ENCODE assay signal across 11 cellular contexts in genomic region chr3:123688241-123688747, GRCh38.
DNase-seq lines count a peak whose midpoint lies in the region; ATAC-seq, FAIRE-seq and TF ChIP-seq lines count a peak whose summit lies in the region.
"Had no signal": no experiment of that assay in that cellular context is flagged by ENCODE, and none has a peak within 500 bp of the region (broad histone marks: within the 10 kb centered on the region; RNA-seq: fewer than 3 reads in every experiment).

No MANE protein-coding gene starts in this region.

- intact Hi-C loops in colonic mucosa (cut with DNase I): no loop called here

- H4K8ac ChIP-seq in H1 (ENCODE audit: extremely low read depth, insufficient read depth, low read length): no peak overlapping the region

- no peak overlapping the region for H3K18ac ChIP-seq in H1 (ENCODE audit: extremely low read depth, low read length)

- no peak overlapping the region for H2AFZ ChIP-seq in H1 (ENCODE audit: low read length)

- H3K23me2 ChIP-seq in H1 (ENCODE audit: low read depth, low read length): no peaks in the 10 kb centered on the region

- H3K36me3 ChIP-seq in H1 (ENCODE audit: control insufficient read depth in 2 of 4, insufficient read depth in 4 of 4, low read length in 3 of 4) (peaks cover 0 to 3% (median 0%) of the 10 kb centered on the region in 4 experiments; a peak in 1 of 8 replicates), colonic mucosa (no peaks in the 10 kb centered on the region)

- no peak overlapping the region for H3K56ac ChIP-seq in H1 (replicated peaks; ENCODE audit: insufficient read length, low read depth, low read length)

- TF ChIP-seq CTCF in AG04449 (IDR thresholded peaks at IDR 0.05; ENCODE audit: insufficient read depth, low read length, missing control alignments): no peak
- no peak for TF ChIP-seq CTCF in H1 (IDR thresholded peaks at IDR 0.05; ENCODE audit: control extremely low read depth in 1 of 3, insufficient read depth in 1 of 3, low read depth in 1 of 3, low read length in 3 of 3)
- no peak for TF ChIP-seq CTCF in colonic mucosa (IDR thresholded peaks at IDR 0.05)

- TF ChIP-seq EP300 in H1 (IDR thresholded peaks at IDR 0.05; ENCODE audit: borderline replicate concordance in 1 of 2, low read depth in 2 of 2, low read length in 2 of 2): no peak

- TF ChIP-seq POLR2A in H1 (IDR thresholded peaks at IDR 0.05; ENCODE audit: control extremely low read depth in 1 of 2, low read depth in 2 of 2, low read length in 2 of 2): no peak

- no peak overlapping the region for H2AK5ac ChIP-seq in H1 (ENCODE audit: low read depth, low read length)

- no peak for TF ChIP-seq RAD21 in H1 (IDR thresholded peaks at IDR 0.05 in 1 of 2, conservative IDR thresholded peaks at IDR 0.05 in 1 of 2; ENCODE audit: low read depth in 2 of 2, low read length in 2 of 2)

- no peaks in the 10 kb centered on the region; the same call in 1 of the 2 replicates for H3K79me1 ChIP-seq in H1 (ENCODE audit: low read depth, low read length)

- 90% methylated on average over 4 of the region's 4 CpGs; no CpG with 5 or more reads in 1 of the 2 experiments for WGBS in H1 (ENCODE audit: extremely low coverage in 1 of 2, insufficient coverage in 1 of 2, insufficient read length in 1 of 2, insufficient replicate concordance in 2 of 2, low coverage in 1 of 2, low lambda C conversion rate in 2 of 2, missing lambda C conversion rate in 1 of 2), 2 experiments

- no peak overlapping the region for H3K14ac ChIP-seq in H1 (ENCODE audit: insufficient read length)

- H3K9me3 ChIP-seq in H1 (ENCODE audit: insufficient read depth in 2 of 2, low read depth in 1 of 2, low read length in 1 of 2): no peaks in the 10 kb centered on the region; a peak in 1 of 4 replicates
- no peaks in the 10 kb centered on the region for H3K9me3 ChIP-seq in colonic mucosa

- H3K27ac ChIP-seq in H1 (ENCODE audit: low read depth, low read length) (no peak overlapping the region), colonic mucosa (no peak overlapping the region)

- no peak overlapping the region for H4K91ac ChIP-seq in H1 (replicated peaks; ENCODE audit: insufficient read length, low read length)

- H3K9ac ChIP-seq in H1 (replicated peaks in 1 of 4; ENCODE audit: extremely low read depth in 1 of 4, low read depth in 3 of 4, low read length in 3 of 4) (no peak overlapping the region), colonic mucosa (ENCODE audit: low read depth in 2 of 2, low read length in 2 of 2) (no peak overlapping the region)

- H3K79me2 ChIP-seq in H1 (ENCODE audit: control insufficient read depth in 1 of 2, insufficient read depth in 2 of 2, low read length in 2 of 2): no peaks in the 10 kb centered on the region

- no peak overlapping the region for H3K4ac ChIP-seq in H1 (replicated peaks; ENCODE audit: insufficient read length, low read depth, low read length)

- H3K4me3 ChIP-seq in AG04449 (ENCODE audit: low read depth, low read length): no peak overlapping the region
- no peak overlapping the region for H3K4me3 ChIP-seq in H1 (ENCODE audit: extremely low read depth in 1 of 4, insufficient read depth in 2 of 4, low read depth in 3 of 4, low read length in 4 of 4)
- H3K4me3 ChIP-seq in colonic mucosa: no peak overlapping the region

- H2BK15ac ChIP-seq in H1 (ENCODE audit: low read length): no peak overlapping the region

- FAIRE-seq in H1 (lab: Jason Lieb, UNC): no peak
- FAIRE-seq: keratinocyte had no signal

- no peak overlapping the region for H3K4me2 ChIP-seq in H1 (ENCODE audit: insufficient read depth in 1 of 2, low read depth in 2 of 2, low read length in 2 of 2)

- H4K20me1 ChIP-seq in H1 (replicated peaks in 1 of 2; ENCODE audit: control insufficient read depth in 1 of 2, insufficient read depth in 2 of 2, low read length in 2 of 2): no peaks in the 10 kb centered on the region

- H3K27me3 ChIP-seq in H1 (replicated peaks in 1 of 4; ENCODE audit: control insufficient read depth in 3 of 4, extremely low read depth in 1 of 4, insufficient read depth in 3 of 4, low read length in 3 of 4): no peaks in the 10 kb centered on the region; a peak in 1 of 7 replicates
- H3K27me3 ChIP-seq in colonic mucosa: no peaks in the 10 kb centered on the region

- no peak overlapping the region for H2BK12ac ChIP-seq in H1 (ENCODE audit: low read depth, low read length)

- DNase-seq in AG04449 (ENCODE audit: low read depth, low spot score) (peak; percentile 86), MV-4-11 (lab: John Stamatoyannopoulos, UW) (peak; percentile 22), H1 (ENCODE audit: low read depth in 1 of 2, low spot score in 2 of 2) (no peak), non-pigmented ciliary epithelial cell (ENCODE audit: low read depth) (peak; percentile 97), colonic mucosa (no peak)
- DNase-seq in activated effector memory CD4-positive, alpha-beta T cell treated with Interleukin-2 at 50 U/mL for 16 hours: no peak
- no peak for DNase-seq in activated CD4-positive, alpha-beta T cell treated with anti-CD3 and anti-CD28 coated beads for 48 hours
- DNase-seq: activated naive CD8-positive, alpha-beta T cell treated with anti-CD3 and anti-CD28 coated beads, Interleukin-2, amount 10 ng/mL, durations not matched to agents 7 days and 5 days; C1 segment of cervical spinal cord had no signal

- no peak for ATAC-seq in HG02763 (IDR thresholded peaks at IDR 0.05; ENCODE audit: unreplicated experiment)

- H2BK20ac ChIP-seq in H1 (ENCODE audit: low read length): no peak overlapping the region

- no peak overlapping the region for H2BK120ac ChIP-seq in H1 (replicated peaks; ENCODE audit: low read depth, low read length)

- no peak overlapping the region for H4K5ac ChIP-seq in H1 (ENCODE audit: insufficient read length, low read depth, low read length)

- POLR2A ChIA-PET in AG04449 (lab: Yijun Ruan, JAX) (interaction anchor here (0.7 to 1.0 kb wide), 4 partner anchors 10 to 35 kb away, joined by 3 to 4 read pairs (median 3); no protein-coding TSS in a partner anchor), H1 (lab: Charles Lee; ENCODE audit: partially characterized antibody) (interaction anchor here (1.3 to 2.2 kb wide), 2 partner anchors 18 to 24 kb away, joined by 3 to 5 read pairs; no protein-coding TSS in a partner anchor)

- peak overlapping the region; percentile 44; the same call in 1 of the 2 replicates for H2BK5ac ChIP-seq in H1 (ENCODE audit: low read depth, low read length)

- H3K23ac ChIP-seq in H1 (ENCODE audit: insufficient read length): no peak overlapping the region

- H3K4me1 ChIP-seq in H1 (replicated peaks in 1 of 4; ENCODE audit: control insufficient read depth in 3 of 4, insufficient read depth in 4 of 4, low read length in 3 of 4) (peaks cover 0 to 2% (median under 1%) of the 10 kb centered on the region in 4 experiments; a peak in 2 of 7 replicates), colonic mucosa (no peaks in the 10 kb centered on the region)

- CTCF ChIA-PET in AG04449 (lab: Yijun Ruan, JAX): interaction anchor here (0.8 to 3.2 kb wide), 6 partner anchors 8 to 35 kb away, joined by 3 to 20 read pairs (median 6); no protein-coding TSS in a partner anchor
- CTCF ChIA-PET in H1 (lab: Charles Lee; ENCODE audit: partially characterized antibody): interaction anchor here (0.6 to 51.6 kb wide), 5 partner anchors 13 to 165 kb away, joined by 3 to 1463 read pairs (median 4); no protein-coding TSS in a partner anchor

TF ChIP-seq in H1, 55 proteins besides CTCF, POLR2A, EP300 and RAD21:
- TF ChIP-seq CTBP2 (IDR thresholded peaks at IDR 0.05; ENCODE audit: borderline replicate concordance, insufficient read depth, insufficient read length, low read length): no peak
- no peak for TF ChIP-seq TBP (IDR thresholded peaks at IDR 0.05; ENCODE audit: low read depth, low read length)

Comparison
In these comparisons a context has a peak if more than half of its experiments do, and no peak if none do; other contexts are left out.
1. DNase-seq: peak in AG04449 (single experiment), MV-4-11 (single experiment) and non-pigmented ciliary epithelial cell (single experiment); none in H1 (0 of 2), activated effector memory CD4-positive, alpha-beta T cell treated with Interleukin-2 at 50 U/mL for 16 hours (single experiment), colonic mucosa (single experiment) and activated CD4-positive, alpha-beta T cell treated with anti-CD3 and anti-CD28 coated beads for 48 hours (single experiment).